Comparison of ENCODE assay signal across 1 cellular context in the genomic region with DNA sequence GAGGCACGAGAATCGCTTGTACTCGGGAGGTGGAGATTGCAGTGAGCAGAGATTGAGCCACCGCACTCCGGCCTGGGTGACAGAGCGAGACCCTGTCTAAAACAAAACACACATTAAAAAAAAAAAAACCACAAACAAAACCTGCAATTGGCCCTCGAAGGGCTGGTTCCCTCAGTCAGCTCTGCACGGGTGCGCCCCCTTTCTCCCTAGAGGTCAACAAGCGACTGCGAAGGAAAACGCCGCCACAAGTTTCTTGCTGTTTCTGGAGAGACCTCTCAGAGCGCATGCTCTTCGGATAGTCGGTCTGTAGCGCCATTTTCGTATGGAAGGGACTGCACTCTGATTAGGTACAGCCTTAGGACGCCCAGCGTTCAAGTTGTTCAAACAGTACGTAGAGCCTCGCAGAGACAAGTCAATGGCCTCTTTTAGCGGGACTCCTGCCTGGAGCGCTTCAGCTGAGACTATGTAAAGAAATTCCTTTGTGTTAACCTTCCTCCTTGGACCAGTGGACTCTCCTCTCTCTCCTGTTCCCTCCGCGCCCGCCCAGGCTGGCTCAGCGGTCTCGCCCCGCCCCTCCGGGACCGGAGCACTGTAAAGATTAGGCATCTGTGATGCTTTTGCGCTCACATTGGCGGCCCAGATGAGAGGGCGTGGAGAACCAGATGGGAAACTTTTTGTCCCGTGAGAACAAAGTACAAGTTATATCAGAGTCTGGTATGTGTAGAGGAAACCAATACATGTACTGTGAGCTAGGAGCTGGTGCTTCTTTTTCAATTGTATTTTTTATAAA.
TF ChIP-seq lines count a peak whose summit lies in the region.

No MANE protein-coding gene starts in this region.

TF ChIP-seq in WTC11, 78 proteins besides CTCF, POLR2A, EP300 and RAD21 (continued from another document):
- TF ChIP-seq, protein P1, sequence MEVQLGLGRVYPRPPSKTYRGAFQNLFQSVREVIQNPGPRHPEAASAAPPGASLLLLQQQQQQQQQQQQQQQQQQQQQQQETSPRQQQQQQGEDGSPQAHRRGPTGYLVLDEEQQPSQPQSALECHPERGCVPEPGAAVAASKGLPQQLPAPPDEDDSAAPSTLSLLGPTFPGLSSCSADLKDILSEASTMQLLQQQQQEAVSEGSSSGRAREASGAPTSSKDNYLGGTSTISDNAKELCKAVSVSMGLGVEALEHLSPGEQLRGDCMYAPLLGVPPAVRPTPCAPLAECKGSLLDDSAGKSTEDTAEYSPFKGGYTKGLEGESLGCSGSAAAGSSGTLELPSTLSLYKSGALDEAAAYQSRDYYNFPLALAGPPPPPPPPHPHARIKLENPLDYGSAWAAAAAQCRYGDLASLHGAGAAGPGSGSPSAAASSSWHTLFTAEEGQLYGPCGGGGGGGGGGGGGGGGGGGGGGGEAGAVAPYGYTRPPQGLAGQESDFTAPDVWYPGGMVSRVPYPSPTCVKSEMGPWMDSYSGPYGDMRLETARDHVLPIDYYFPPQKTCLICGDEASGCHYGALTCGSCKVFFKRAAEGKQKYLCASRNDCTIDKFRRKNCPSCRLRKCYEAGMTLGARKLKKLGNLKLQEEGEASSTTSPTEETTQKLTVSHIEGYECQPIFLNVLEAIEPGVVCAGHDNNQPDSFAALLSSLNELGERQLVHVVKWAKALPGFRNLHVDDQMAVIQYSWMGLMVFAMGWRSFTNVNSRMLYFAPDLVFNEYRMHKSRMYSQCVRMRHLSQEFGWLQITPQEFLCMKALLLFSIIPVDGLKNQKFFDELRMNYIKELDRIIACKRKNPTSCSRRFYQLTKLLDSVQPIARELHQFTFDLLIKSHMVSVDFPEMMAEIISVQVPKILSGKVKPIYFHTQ (CRISPR knock-in tag; IDR thresholded peaks at IDR 0.05), result 0 out of 2 replicates have a peak, but pooled peaks have one; percentile 35
- TF ChIP-seq NR2C2 (CRISPR knock-in tag; IDR thresholded peaks at IDR 0.05) (no peak), CREM (CRISPR knock-in tag; IDR thresholded peaks at IDR 0.05) (no peak; the same call in 1 of the 2 replicates), CBFB (CRISPR knock-in tag; IDR thresholded peaks at IDR 0.05; ENCODE audit: low read depth) (no peak), FOXP1 (CRISPR knock-in tag; IDR thresholded peaks at IDR 0.05; ENCODE audit: borderline replicate concordance) (no peak), SP1 (CRISPR knock-in tag; conservative IDR thresholded peaks at IDR 0.05) (peak; percentile 31; the same call in 1 of the 2 replicates), ZNF423 (CRISPR knock-in tag; IDR thresholded peaks at IDR 0.05) (no peak), ZNF671 (CRISPR knock-in tag; IDR thresholded peaks at IDR 0.05) (no peak), CREB1 (CRISPR knock-in tag; IDR thresholded peaks at IDR 0.05) (0 out of 2 replicates have a peak, but pooled peaks have one; percentile 41), FOXK1 (CRISPR knock-in tag; IDR thresholded peaks at IDR 0.05) (peak; percentile 72), MYBL2 (CRISPR knock-in tag; IDR thresholded peaks at IDR 0.05) (no peak), TEAD1 (CRISPR knock-in tag; IDR thresholded peaks at IDR 0.05) (no peak), TCF7 (CRISPR knock-in tag; IDR thresholded peaks at IDR 0.05; ENCODE audit: low read depth) (no peak)
- TF ChIP-seq, protein P2, sequence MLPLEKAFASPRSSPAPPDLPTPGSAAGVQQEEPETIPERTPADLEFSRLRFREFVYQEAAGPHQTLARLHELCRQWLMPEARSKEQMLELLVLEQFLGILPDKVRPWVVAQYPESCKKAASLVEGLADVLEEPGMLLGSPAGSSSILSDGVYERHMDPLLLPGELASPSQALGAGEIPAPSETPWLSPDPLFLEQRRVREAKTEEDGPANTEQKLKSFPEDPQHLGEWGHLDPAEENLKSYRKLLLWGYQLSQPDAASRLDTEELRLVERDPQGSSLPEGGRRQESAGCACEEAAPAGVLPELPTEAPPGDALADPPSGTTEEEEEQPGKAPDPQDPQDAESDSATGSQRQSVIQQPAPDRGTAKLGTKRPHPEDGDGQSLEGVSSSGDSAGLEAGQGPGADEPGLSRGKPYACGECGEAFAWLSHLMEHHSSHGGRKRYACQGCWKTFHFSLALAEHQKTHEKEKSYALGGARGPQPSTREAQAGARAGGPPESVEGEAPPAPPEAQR (CRISPR knock-in tag; IDR thresholded peaks at IDR 0.05), result no peak
- TF ChIP-seq, protein P3, sequence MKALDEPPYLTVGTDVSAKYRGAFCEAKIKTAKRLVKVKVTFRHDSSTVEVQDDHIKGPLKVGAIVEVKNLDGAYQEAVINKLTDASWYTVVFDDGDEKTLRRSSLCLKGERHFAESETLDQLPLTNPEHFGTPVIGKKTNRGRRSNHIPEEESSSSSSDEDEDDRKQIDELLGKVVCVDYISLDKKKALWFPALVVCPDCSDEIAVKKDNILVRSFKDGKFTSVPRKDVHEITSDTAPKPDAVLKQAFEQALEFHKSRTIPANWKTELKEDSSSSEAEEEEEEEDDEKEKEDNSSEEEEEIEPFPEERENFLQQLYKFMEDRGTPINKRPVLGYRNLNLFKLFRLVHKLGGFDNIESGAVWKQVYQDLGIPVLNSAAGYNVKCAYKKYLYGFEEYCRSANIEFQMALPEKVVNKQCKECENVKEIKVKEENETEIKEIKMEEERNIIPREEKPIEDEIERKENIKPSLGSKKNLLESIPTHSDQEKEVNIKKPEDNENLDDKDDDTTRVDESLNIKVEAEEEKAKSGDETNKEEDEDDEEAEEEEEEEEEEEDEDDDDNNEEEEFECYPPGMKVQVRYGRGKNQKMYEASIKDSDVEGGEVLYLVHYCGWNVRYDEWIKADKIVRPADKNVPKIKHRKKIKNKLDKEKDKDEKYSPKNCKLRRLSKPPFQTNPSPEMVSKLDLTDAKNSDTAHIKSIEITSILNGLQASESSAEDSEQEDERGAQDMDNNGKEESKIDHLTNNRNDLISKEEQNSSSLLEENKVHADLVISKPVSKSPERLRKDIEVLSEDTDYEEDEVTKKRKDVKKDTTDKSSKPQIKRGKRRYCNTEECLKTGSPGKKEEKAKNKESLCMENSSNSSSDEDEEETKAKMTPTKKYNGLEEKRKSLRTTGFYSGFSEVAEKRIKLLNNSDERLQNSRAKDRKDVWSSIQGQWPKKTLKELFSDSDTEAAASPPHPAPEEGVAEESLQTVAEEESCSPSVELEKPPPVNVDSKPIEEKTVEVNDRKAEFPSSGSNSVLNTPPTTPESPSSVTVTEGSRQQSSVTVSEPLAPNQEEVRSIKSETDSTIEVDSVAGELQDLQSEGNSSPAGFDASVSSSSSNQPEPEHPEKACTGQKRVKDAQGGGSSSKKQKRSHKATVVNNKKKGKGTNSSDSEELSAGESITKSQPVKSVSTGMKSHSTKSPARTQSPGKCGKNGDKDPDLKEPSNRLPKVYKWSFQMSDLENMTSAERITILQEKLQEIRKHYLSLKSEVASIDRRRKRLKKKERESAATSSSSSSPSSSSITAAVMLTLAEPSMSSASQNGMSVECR (CRISPR knock-in tag; IDR thresholded peaks at IDR 0.05; ENCODE audit: borderline replicate concordance), result no peak; the same call in 1 of the 2 replicates
- TF ChIP-seq, protein P4, sequence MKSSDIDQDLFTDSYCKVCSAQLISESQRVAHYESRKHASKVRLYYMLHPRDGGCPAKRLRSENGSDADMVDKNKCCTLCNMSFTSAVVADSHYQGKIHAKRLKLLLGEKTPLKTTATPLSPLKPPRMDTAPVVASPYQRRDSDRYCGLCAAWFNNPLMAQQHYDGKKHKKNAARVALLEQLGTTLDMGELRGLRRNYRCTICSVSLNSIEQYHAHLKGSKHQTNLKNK (CRISPR knock-in tag; IDR thresholded peaks at IDR 0.05), result no peak
- TF ChIP-seq, protein P5, sequence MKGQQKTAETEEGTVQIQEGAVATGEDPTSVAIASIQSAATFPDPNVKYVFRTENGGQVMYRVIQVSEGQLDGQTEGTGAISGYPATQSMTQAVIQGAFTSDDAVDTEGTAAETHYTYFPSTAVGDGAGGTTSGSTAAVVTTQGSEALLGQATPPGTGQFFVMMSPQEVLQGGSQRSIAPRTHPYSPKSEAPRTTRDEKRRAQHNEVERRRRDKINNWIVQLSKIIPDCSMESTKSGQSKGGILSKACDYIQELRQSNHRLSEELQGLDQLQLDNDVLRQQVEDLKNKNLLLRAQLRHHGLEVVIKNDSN (CRISPR knock-in tag; IDR thresholded peaks at IDR 0.05), result 0 out of 2 replicates have a peak, but pooled peaks have one; percentile 19
- TF ChIP-seq, protein P6, sequence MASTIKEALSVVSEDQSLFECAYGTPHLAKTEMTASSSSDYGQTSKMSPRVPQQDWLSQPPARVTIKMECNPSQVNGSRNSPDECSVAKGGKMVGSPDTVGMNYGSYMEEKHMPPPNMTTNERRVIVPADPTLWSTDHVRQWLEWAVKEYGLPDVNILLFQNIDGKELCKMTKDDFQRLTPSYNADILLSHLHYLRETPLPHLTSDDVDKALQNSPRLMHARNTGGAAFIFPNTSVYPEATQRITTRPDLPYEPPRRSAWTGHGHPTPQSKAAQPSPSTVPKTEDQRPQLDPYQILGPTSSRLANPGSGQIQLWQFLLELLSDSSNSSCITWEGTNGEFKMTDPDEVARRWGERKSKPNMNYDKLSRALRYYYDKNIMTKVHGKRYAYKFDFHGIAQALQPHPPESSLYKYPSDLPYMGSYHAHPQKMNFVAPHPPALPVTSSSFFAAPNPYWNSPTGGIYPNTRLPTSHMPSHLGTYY (CRISPR knock-in tag; IDR thresholded peaks at IDR 0.05), result no peak
TF ChIP-seq in WTC11: peak in this region for 11.
